Comparison of ENCODE assay signal across 1 cellular context in genomic region chr6:27287751-27288135, GRCh38.
A peak's percentile ranks its signal among the peaks of the same experiment; 100 is the strongest.
TF ChIP-seq lines count a peak whose summit lies in the region.

No MANE protein-coding gene starts in this region.

TF ChIP-seq in GM12878, 131 proteins besides CTCF, POLR2A, EP300 and RAD21:
- 0 out of 4 replicates have a peak, but pooled peaks of 1 of the 2 experiments have one; percentile 14 for TF ChIP-seq IKZF2 (IDR thresholded peaks at IDR 0.05)
- no peak for TF ChIP-seq MEF2A (IDR thresholded peaks at IDR 0.05; ENCODE audit: insufficient read depth, low read depth, low read length)
- no peak for TF ChIP-seq NRF1 (conservative IDR thresholded peaks at IDR 0.05; ENCODE audit: low read depth, low read length)
- TF ChIP-seq TCF3 (IDR thresholded peaks at IDR 0.05; ENCODE audit: borderline replicate concordance, insufficient read depth, low read depth, low read length): no peak
- no peak for TF ChIP-seq CEBPB (IDR thresholded peaks at IDR 0.05; ENCODE audit: borderline replicate concordance in 1 of 2, low read depth in 2 of 2, low read length in 2 of 2)
- no peak for TF ChIP-seq ZSCAN29 (IDR thresholded peaks at IDR 0.05)
